1 cellular context compared by ENCODE assay signal in the genomic region with DNA sequence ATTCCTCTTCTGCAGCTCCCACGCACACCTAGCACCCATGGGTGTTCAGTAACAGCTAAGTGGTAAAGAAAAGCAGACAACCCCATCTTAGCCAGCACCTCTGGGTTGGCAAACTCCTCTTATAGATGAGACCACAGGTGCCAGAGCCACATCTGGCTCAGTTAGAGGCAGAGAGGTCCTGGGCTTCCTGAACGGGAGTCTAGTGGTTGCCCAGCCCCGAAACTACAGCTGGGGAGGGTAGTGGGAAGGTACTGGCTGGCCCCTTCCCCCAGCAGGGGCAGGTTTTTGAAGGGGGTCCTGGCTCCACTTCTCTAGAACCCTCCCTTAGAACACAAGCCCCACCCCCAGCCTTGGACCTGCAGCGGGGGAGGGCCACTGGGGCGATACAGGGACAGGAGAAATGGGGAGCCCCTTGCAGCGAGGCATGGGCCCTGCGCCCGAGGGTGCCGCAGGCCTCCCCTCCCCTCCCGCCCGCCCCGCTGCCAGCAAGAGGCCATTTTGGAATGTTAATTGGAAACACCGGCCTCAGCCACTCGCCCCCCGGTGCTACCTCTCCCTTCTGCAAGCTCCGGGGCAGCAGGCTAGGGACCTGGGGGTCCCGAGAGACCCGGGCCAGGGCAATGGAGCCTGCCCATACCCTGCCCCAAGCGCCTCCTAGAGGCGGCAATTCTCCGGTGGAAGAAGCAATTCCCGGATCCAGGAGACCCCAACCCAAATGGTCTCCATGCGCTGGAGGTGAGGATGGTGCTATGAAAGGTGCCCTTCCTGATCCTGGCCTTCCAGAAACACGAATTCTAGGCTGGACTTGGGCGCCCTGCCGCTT.
TF ChIP-seq lines count a peak whose summit lies in the region.

No MANE protein-coding gene starts in this region.

TF ChIP-seq in K562, 482 proteins besides CTCF, POLR2A, EP300 and RAD21:
- no peak for TF ChIP-seq ZNF589 (CRISPR knock-in tag; IDR thresholded peaks at IDR 0.05; ENCODE audit: low read depth)
- TF ChIP-seq SP1 (CRISPR knock-in tag; IDR thresholded peaks at IDR 0.05) = no peak
- no peak for TF ChIP-seq NELFE (IDR thresholded peaks at IDR 0.05; ENCODE audit: insufficient read depth, insufficient read length)
- TF ChIP-seq, protein P1, sequence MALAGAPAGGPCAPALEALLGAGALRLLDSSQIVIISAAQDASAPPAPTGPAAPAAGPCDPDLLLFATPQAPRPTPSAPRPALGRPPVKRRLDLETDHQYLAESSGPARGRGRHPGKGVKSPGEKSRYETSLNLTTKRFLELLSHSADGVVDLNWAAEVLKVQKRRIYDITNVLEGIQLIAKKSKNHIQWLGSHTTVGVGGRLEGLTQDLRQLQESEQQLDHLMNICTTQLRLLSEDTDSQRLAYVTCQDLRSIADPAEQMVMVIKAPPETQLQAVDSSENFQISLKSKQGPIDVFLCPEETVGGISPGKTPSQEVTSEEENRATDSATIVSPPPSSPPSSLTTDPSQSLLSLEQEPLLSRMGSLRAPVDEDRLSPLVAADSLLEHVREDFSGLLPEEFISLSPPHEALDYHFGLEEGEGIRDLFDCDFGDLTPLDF (CRISPR knock-in tag; IDR thresholded peaks at IDR 0.05) = no peak
- TF ChIP-seq, protein P2, sequence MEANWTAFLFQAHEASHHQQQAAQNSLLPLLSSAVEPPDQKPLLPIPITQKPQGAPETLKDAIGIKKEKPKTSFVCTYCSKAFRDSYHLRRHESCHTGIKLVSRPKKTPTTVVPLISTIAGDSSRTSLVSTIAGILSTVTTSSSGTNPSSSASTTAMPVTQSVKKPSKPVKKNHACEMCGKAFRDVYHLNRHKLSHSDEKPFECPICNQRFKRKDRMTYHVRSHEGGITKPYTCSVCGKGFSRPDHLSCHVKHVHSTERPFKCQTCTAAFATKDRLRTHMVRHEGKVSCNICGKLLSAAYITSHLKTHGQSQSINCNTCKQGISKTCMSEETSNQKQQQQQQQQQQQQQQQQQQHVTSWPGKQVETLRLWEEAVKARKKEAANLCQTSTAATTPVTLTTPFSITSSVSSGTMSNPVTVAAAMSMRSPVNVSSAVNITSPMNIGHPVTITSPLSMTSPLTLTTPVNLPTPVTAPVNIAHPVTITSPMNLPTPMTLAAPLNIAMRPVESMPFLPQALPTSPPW (CRISPR knock-in tag; IDR thresholded peaks at IDR 0.05) = peak; percentile 19; the same call in 1 of the 2 replicates
- TF ChIP-seq RFX1 (IDR thresholded peaks at IDR 0.05) = no peak
- TF ChIP-seq HCFC1 (IDR thresholded peaks at IDR 0.05; ENCODE audit: low read depth, low read length) = no peak
- no peak for TF ChIP-seq BCOR (IDR thresholded peaks at IDR 0.05)
- no peak for TF ChIP-seq ELF1 (tag; IDR thresholded peaks at IDR 0.05)
- TF ChIP-seq, protein P3, sequence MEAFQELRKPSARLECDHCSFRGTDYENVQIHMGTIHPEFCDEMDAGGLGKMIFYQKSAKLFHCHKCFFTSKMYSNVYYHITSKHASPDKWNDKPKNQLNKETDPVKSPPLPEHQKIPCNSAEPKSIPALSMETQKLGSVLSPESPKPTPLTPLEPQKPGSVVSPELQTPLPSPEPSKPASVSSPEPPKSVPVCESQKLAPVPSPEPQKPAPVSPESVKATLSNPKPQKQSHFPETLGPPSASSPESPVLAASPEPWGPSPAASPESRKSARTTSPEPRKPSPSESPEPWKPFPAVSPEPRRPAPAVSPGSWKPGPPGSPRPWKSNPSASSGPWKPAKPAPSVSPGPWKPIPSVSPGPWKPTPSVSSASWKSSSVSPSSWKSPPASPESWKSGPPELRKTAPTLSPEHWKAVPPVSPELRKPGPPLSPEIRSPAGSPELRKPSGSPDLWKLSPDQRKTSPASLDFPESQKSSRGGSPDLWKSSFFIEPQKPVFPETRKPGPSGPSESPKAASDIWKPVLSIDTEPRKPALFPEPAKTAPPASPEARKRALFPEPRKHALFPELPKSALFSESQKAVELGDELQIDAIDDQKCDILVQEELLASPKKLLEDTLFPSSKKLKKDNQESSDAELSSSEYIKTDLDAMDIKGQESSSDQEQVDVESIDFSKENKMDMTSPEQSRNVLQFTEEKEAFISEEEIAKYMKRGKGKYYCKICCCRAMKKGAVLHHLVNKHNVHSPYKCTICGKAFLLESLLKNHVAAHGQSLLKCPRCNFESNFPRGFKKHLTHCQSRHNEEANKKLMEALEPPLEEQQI (IDR thresholded peaks at IDR 0.05) = no peak
- TF ChIP-seq, protein P4, sequence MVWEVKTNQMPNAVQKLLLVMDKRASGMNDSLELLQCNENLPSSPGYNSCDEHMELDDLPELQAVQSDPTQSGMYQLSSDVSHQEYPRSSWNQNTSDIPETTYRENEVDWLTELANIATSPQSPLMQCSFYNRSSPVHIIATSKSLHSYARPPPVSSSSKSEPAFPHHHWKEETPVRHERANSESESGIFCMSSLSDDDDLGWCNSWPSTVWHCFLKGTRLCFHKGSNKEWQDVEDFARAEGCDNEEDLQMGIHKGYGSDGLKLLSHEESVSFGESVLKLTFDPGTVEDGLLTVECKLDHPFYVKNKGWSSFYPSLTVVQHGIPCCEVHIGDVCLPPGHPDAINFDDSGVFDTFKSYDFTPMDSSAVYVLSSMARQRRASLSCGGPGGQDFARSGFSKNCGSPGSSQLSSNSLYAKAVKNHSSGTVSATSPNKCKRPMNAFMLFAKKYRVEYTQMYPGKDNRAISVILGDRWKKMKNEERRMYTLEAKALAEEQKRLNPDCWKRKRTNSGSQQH (CRISPR knock-in tag; IDR thresholded peaks at IDR 0.05) = no peak
- TF ChIP-seq ZBTB7A (IDR thresholded peaks at IDR 0.05; ENCODE audit: borderline replicate concordance, control insufficient read depth, low read depth, low read length) = peak; percentile 87
- TF ChIP-seq ZNF197 (CRISPR knock-in tag; IDR thresholded peaks at IDR 0.05; ENCODE audit: low read depth) = no peak
- TF ChIP-seq, protein P5, sequence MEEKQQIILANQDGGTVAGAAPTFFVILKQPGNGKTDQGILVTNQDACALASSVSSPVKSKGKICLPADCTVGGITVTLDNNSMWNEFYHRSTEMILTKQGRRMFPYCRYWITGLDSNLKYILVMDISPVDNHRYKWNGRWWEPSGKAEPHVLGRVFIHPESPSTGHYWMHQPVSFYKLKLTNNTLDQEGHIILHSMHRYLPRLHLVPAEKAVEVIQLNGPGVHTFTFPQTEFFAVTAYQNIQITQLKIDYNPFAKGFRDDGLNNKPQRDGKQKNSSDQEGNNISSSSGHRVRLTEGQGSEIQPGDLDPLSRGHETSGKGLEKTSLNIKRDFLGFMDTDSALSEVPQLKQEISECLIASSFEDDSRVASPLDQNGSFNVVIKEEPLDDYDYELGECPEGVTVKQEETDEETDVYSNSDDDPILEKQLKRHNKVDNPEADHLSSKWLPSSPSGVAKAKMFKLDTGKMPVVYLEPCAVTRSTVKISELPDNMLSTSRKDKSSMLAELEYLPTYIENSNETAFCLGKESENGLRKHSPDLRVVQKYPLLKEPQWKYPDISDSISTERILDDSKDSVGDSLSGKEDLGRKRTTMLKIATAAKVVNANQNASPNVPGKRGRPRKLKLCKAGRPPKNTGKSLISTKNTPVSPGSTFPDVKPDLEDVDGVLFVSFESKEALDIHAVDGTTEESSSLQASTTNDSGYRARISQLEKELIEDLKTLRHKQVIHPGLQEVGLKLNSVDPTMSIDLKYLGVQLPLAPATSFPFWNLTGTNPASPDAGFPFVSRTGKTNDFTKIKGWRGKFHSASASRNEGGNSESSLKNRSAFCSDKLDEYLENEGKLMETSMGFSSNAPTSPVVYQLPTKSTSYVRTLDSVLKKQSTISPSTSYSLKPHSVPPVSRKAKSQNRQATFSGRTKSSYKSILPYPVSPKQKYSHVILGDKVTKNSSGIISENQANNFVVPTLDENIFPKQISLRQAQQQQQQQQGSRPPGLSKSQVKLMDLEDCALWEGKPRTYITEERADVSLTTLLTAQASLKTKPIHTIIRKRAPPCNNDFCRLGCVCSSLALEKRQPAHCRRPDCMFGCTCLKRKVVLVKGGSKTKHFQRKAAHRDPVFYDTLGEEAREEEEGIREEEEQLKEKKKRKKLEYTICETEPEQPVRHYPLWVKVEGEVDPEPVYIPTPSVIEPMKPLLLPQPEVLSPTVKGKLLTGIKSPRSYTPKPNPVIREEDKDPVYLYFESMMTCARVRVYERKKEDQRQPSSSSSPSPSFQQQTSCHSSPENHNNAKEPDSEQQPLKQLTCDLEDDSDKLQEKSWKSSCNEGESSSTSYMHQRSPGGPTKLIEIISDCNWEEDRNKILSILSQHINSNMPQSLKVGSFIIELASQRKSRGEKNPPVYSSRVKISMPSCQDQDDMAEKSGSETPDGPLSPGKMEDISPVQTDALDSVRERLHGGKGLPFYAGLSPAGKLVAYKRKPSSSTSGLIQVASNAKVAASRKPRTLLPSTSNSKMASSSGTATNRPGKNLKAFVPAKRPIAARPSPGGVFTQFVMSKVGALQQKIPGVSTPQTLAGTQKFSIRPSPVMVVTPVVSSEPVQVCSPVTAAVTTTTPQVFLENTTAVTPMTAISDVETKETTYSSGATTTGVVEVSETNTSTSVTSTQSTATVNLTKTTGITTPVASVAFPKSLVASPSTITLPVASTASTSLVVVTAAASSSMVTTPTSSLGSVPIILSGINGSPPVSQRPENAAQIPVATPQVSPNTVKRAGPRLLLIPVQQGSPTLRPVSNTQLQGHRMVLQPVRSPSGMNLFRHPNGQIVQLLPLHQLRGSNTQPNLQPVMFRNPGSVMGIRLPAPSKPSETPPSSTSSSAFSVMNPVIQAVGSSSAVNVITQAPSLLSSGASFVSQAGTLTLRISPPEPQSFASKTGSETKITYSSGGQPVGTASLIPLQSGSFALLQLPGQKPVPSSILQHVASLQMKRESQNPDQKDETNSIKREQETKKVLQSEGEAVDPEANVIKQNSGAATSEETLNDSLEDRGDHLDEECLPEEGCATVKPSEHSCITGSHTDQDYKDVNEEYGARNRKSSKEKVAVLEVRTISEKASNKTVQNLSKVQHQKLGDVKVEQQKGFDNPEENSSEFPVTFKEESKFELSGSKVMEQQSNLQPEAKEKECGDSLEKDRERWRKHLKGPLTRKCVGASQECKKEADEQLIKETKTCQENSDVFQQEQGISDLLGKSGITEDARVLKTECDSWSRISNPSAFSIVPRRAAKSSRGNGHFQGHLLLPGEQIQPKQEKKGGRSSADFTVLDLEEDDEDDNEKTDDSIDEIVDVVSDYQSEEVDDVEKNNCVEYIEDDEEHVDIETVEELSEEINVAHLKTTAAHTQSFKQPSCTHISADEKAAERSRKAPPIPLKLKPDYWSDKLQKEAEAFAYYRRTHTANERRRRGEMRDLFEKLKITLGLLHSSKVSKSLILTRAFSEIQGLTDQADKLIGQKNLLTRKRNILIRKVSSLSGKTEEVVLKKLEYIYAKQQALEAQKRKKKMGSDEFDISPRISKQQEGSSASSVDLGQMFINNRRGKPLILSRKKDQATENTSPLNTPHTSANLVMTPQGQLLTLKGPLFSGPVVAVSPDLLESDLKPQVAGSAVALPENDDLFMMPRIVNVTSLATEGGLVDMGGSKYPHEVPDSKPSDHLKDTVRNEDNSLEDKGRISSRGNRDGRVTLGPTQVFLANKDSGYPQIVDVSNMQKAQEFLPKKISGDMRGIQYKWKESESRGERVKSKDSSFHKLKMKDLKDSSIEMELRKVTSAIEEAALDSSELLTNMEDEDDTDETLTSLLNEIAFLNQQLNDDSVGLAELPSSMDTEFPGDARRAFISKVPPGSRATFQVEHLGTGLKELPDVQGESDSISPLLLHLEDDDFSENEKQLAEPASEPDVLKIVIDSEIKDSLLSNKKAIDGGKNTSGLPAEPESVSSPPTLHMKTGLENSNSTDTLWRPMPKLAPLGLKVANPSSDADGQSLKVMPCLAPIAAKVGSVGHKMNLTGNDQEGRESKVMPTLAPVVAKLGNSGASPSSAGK (IDR thresholded peaks at IDR 0.05) = no peak
- no peak for TF ChIP-seq CCNT2 (IDR thresholded peaks at IDR 0.05; ENCODE audit: borderline replicate concordance, extremely low read depth, insufficient read length, low read depth, low read length)
- TF ChIP-seq YY1 (IDR thresholded peaks at IDR 0.05; ENCODE audit: borderline replicate concordance in 1 of 3, control insufficient read depth in 1 of 3, extremely low read depth in 1 of 3, insufficient read depth in 3 of 3, insufficient read length in 1 of 3, insufficient replicate concordance in 2 of 3, low read depth in 1 of 3, low read length in 2 of 3) = peak in 2 of 3 experiments; percentile 49 to 65
- TF ChIP-seq ZNF121 (CRISPR knock-in tag; conservative IDR thresholded peaks at IDR 0.05) = no peak
